In genomic region chr11:112963368-112963955, GRCh38 we compare ENCODE assay signal across 8 cellular contexts. TPM values are rescaled to one million over a fixed set of nuclear protein-coding genes. Genes with fewer than 3 reads are reported as not detected.
DNase-seq lines count a peak whose midpoint lies in the region; ATAC-seq, FAIRE-seq and TF ChIP-seq lines count a peak whose summit lies in the region.

No MANE protein-coding gene starts in this region.

- no peak overlapping the region for H3K9ac ChIP-seq in keratinocyte (ENCODE audit: control insufficient read depth, extremely low read depth, insufficient read depth, low read length)

- H3K9me1 ChIP-seq in keratinocyte (ENCODE audit: control insufficient read depth, extremely low read depth, insufficient read depth, low read length): no peaks in the 10 kb centered on the region

- H3K4me1 ChIP-seq in adrenal gland (replicated peaks in 1 of 2) (peaks cover 0 to 3% of the 10 kb centered on the region in 2 donors), keratinocyte (ENCODE audit: control insufficient read depth, extremely low read depth, insufficient read depth, low read length) (peaks cover 4% of the 10 kb centered on the region), stomach (peaks cover 30 to 62% (median 46%) of the 10 kb centered on the region in 4 donors)

- no peak for ATAC-seq in omental fat pad (ENCODE audit: low FRiP score)

- 4 to 13% (median 8%) methylated on average over 15 to 48 of the region's 48 CpGs for WGBS in adrenal gland, 4 donors
- 5 to 11% (median 6%) methylated on average over 25 to 48 of the region's 48 CpGs for WGBS in stomach, 5 donors

- peak overlapping the region in 3 of 5 donors; percentile 36 to 67 (median 63) for H3K27ac ChIP-seq in adrenal gland
- H3K27ac ChIP-seq in keratinocyte (ENCODE audit: control insufficient read depth, insufficient read depth, low read length): no peak overlapping the region
- H3K27ac ChIP-seq in stomach: peak overlapping the region in 4 of 5 donors; percentile 14 to 79 (median 66)

- TF ChIP-seq CTCF in adrenal gland (IDR thresholded peaks at IDR 0.05): no peak
- TF ChIP-seq CTCF in keratinocyte (optimal IDR thresholded peaks at IDR 0.05 in 1 of 3, IDR thresholded peaks at IDR 0.05 in 1 of 3, conservative IDR thresholded peaks at IDR 0.05 in 1 of 3; ENCODE audit: extremely low read depth in 1 of 3, insufficient read depth in 2 of 3, low read length in 3 of 3): no peak
- no peak for TF ChIP-seq CTCF in stomach (IDR thresholded peaks at IDR 0.05)
- no peak for TF ChIP-seq CTCF in omental fat pad (IDR thresholded peaks at IDR 0.05)

- no peak overlapping the region for H2AFZ ChIP-seq in keratinocyte (ENCODE audit: control insufficient read depth, low read length)

- no peak for TF ChIP-seq EP300 in stomach (IDR thresholded peaks at IDR 0.05)

- no peaks in the 10 kb centered on the region for H4K20me1 ChIP-seq in keratinocyte (ENCODE audit: control insufficient read depth, extremely low read depth, insufficient read depth, low read length)

- peak overlapping the region in 2 of 4 donors; percentile 32 to 67 for H3K4me3 ChIP-seq in adrenal gland
- no peak overlapping the region for H3K4me3 ChIP-seq in keratinocyte (ENCODE audit: control insufficient read depth in 2 of 3, extremely low read depth in 1 of 3, insufficient read depth in 2 of 3, low read depth in 1 of 3, low read length in 3 of 3)
- peak overlapping the region; percentile 67 to 82 (median 76) for H3K4me3 ChIP-seq in stomach

- TF ChIP-seq POLR2A in adrenal gland (IDR thresholded peaks at IDR 0.05): no peak
- no peak for TF ChIP-seq POLR2A in stomach (IDR thresholded peaks at IDR 0.05)

- dilution Hi-C loops in keratinocyte (cut with MboI; ENCODE audit: extremely low pct_ligation_motif_present, low sequenced_read_pairs): no loop called here

- peaks cover 6% of the 10 kb centered on the region for H3K27me3 ChIP-seq in adrenal gland
- peaks cover 54% of the 10 kb centered on the region for H3K27me3 ChIP-seq in keratinocyte (ENCODE audit: control insufficient read depth, extremely low read depth, insufficient read depth, low read length)
- H3K27me3 ChIP-seq in stomach: peaks cover 0 to 55% (median 29%) of the 10 kb centered on the region in 3 donors

- H3K79me2 ChIP-seq in keratinocyte (ENCODE audit: control insufficient read depth, insufficient read depth, low read length): no peaks in the 10 kb centered on the region

- no peak for FAIRE-seq in keratinocyte (lab: Jason Lieb, UNC)

- H3K9me3 ChIP-seq in adrenal gland (replicated peaks in 1 of 3) (no peaks in the 10 kb centered on the region), keratinocyte (ENCODE audit: control insufficient read depth, low read depth, low read length) (no peaks in the 10 kb centered on the region), stomach (no peaks in the 10 kb centered on the region)

- H3K36me3 ChIP-seq in adrenal gland (replicated peaks in 1 of 2): no peaks in the 10 kb centered on the region
- H3K36me3 ChIP-seq in keratinocyte (ENCODE audit: control insufficient read depth in 2 of 2, extremely low read depth in 1 of 2, insufficient read depth in 2 of 2, low read length in 2 of 2): no peaks in the 10 kb centered on the region
- H3K36me3 ChIP-seq in stomach: no peaks in the 10 kb centered on the region

- H3K4me2 ChIP-seq in keratinocyte (ENCODE audit: control insufficient read depth, extremely low read depth, insufficient read depth, low read depth, low read length): peak overlapping the region; percentile 16

- intact Hi-C loops in adrenal gland (cut with DNase I) (no loop called here), stomach (cut with DNase I; ENCODE audit: low total_unique reads) (no loop called here)

- DNase-seq in DMS153 treated with DMSO at 0.1 percent for 48 hours (lab: John Stamatoyannopoulos, UW; ENCODE audit: unreplicated experiment): peak; percentile 16
- no peak for DNase-seq in DMS153 (lab: John Stamatoyannopoulos, UW)
- DNase-seq in adrenal gland: peak in 2 of 7 donors; percentile 17 to 36
- DNase-seq in keratinocyte (ENCODE audit: low read depth, low spot score): no peak
- DNase-seq in stomach: no peak
- DNase-seq in activated naive CD4-positive, alpha-beta T cell treated with Interleukin-2 at 50 U/mL for 16 hours: no peak
- DNase-seq in omental fat pad (ENCODE audit: low spot score): no peak
- DNase-seq in stimulated activated CD8-positive, alpha-beta memory T cell treated with anti-CD3 and anti-CD28 coated beads, Interleukin-4, amount 100 ng/mL, for 48 hours: no peak

RNA-seq across cellular contexts. Expression of gene NCAM1, which starts 2.2 kb away (rescaled TPM):
- total RNA-seq in adrenal gland: 100 to 1,000 TPM in 6 of 8 donors, 10 to 100 TPM in 2; 72.4 to 181 (median 160) TPM
- 10 to 100 TPM; 38.7 to 88.0 (median 69.7) TPM for polyA plus RNA-seq in adrenal gland
- 0.02 to 0.04 TPM (median 0.03 TPM) in 3 replicates for polyA plus RNA-seq in keratinocyte
- polyA plus RNA-seq in keratinocyte (2011; ENCODE audit: low read depth): not detected
- polyA plus RNA-seq in keratinocyte (2011; cell fraction: cytosol; rRNA removed): 0.04 TPM in 1 of 2 replicates, not detected in the other
- polyA plus RNA-seq in keratinocyte (2011; cell fraction: nucleus; rRNA removed): 0.04 and 0.07 TPM in 2 replicates
- 0.03 and 0.17 TPM in 2 replicates for polyA plus RNA-seq in keratinocyte (2012; ENCODE audit: low replicate concordance)
- 0.58 TPM in 1 of 3 replicates, not detected in the others for polyA minus RNA-seq in keratinocyte
- polyA minus RNA-seq in keratinocyte (2011; cell fraction: cytosol; rRNA and poly(A)+ RNA removed): not detected
- polyA minus RNA-seq in keratinocyte (2011; cell fraction: nucleus; rRNA and poly(A)+ RNA removed): 0.53 TPM in 1 of 2 replicates, not detected in the other
- total RNA-seq in stomach: 10 to 100 TPM; 25.9 to 84.8 (median 41.3) TPM
- polyA plus RNA-seq in stomach: 1 to 10 TPM; 5.7 to 7.9 (median 6.4) TPM
- total RNA-seq in omental fat pad: 10 to 100 TPM in 2 of 4 donors, 1 to 10 TPM in 2; 3.8 to 10.9 (median 7.9) TPM

Comparison
In these comparisons a context has a peak if more than half of its experiments do, and no peak if none do; other contexts are left out.
1. H3K4me3 ChIP-seq: peak in stomach (4 of 4); none in keratinocyte (0 of 3).